In genomic region chr18:74546751-74547530, GRCh38 we compare ENCODE assay signal across 10 cellular contexts. TPM values are rescaled to one million over a fixed set of nuclear protein-coding genes. Genes with fewer than 3 reads are reported as not detected.
DNase-seq lines count a peak whose midpoint lies in the region; ATAC-seq and TF ChIP-seq lines count a peak whose summit lies in the region.
"Had no signal": no experiment of that assay in that cellular context is flagged by ENCODE, and none has a peak within 500 bp of the region (broad histone marks: within the 10 kb centered on the region; RNA-seq: fewer than 3 reads in every experiment).

No MANE protein-coding gene starts in this region.

- H3K27ac Mint-ChIP-seq in GM23338, result no peak overlapping the region
- no peak overlapping the region for H3K27ac Mint-ChIP-seq in naive thymus-derived CD8-positive, alpha-beta T cell

- DNase-seq in NCI-H226 (peak; percentile 3), dorsolateral prefrontal cortex (no peak), left lung (no peak), uterus (peak; percentile 22 to 47), GM23338 (ENCODE audit: low spot score) (no peak), HT-29 (ENCODE audit: low spot score) (no peak)
- no peak for DNase-seq in naive thymus-derived CD8-positive, alpha-beta T cell
- DNase-seq: activated CD4-positive, alpha-beta T cell treated with anti-CD3 and anti-CD28 coated beads, Interleukin-2, amount 50 U/mL, for 1 hour; NCI-H1092 treated with DMSO at 0.1 percent for 48 hours had no signal

- H3K4me1 ChIP-seq in left lung (peaks cover 0 to 12% of the 10 kb centered on the region in 2 donors), uterus (no peaks in the 10 kb centered on the region), GM23338 (ENCODE audit: insufficient read depth) (no peaks in the 10 kb centered on the region)

- peaks cover 56% of the 10 kb centered on the region for H3K9me3 Mint-ChIP-seq in GM23338
- peaks cover 0 to 31% (median 10%) of the 10 kb centered on the region in 9 donors for H3K9me3 Mint-ChIP-seq in naive thymus-derived CD8-positive, alpha-beta T cell

- H3K27me3 ChIP-seq in dorsolateral prefrontal cortex (no peaks in the 10 kb centered on the region), left lung (no peaks in the 10 kb centered on the region), uterus (no peaks in the 10 kb centered on the region), GM23338 (ENCODE audit: insufficient read depth) (no peaks in the 10 kb centered on the region)

- POLR2A ChIA-PET in naive thymus-derived CD8-positive, alpha-beta T cell (lab: Charles Lee), result no interaction called here

- intact Hi-C loops in dorsolateral prefrontal cortex (cut with DNase I), result loop anchor here (2.0 to 5.0 kb wide), 3 partner anchors 50 to 350 kb away; partner anchors contain the start of gene CNDP2 (in 2 of the 2)
- intact Hi-C loops in left lung (cut with DNase I), result no loop called here
- intact Hi-C loops in uterus (cut with DNase I; ENCODE audit: low total_unique reads), result no loop called here

- TF ChIP-seq POLR2A in uterus (IDR thresholded peaks at IDR 0.05), result no peak

- TF ChIP-seq CTCF in dorsolateral prefrontal cortex (IDR thresholded peaks at IDR 0.05 in 54 of 56, conservative IDR thresholded peaks at IDR 0.05 in 2 of 56; ENCODE audit: low read depth in 1 of 56, partially characterized antibody in 56 of 56), result no peak
- no peak for TF ChIP-seq CTCF in left lung (IDR thresholded peaks at IDR 0.05)
- TF ChIP-seq CTCF in uterus (IDR thresholded peaks at IDR 0.05), result no peak
- no peak for TF ChIP-seq CTCF in GM23338 (conservative IDR thresholded peaks at IDR 0.05; ENCODE audit: low read depth in 2 of 2)

- no peaks in the 10 kb centered on the region for H4K20me1 ChIP-seq in GM23338 (replicated peaks; ENCODE audit: insufficient read depth)

- H3K4me1 Mint-ChIP-seq in GM23338, result peaks cover 2% of the 10 kb centered on the region; the same call in 2 of the 3 replicates
- peaks cover 0 to 4% (median 2%) of the 10 kb centered on the region in 4 donors for H3K4me1 Mint-ChIP-seq in naive thymus-derived CD8-positive, alpha-beta T cell

- no peak overlapping the region for H2AFZ ChIP-seq in GM23338

- no peak overlapping the region for H3K4me3 Mint-ChIP-seq in GM23338
- H3K4me3 Mint-ChIP-seq in naive thymus-derived CD8-positive, alpha-beta T cell, result no peak overlapping the region

- H3K4me3 ChIP-seq in dorsolateral prefrontal cortex (no peak overlapping the region), left lung (no peak overlapping the region), uterus (no peak overlapping the region), GM23338 (no peak overlapping the region)

- no peaks in the 10 kb centered on the region for H3K79me2 ChIP-seq in GM23338 (replicated peaks; ENCODE audit: insufficient read depth)

- H3K27me3 Mint-ChIP-seq in GM23338 (ENCODE audit: insufficient read depth, low read depth, poor library complexity), result peaks cover 2% of the 10 kb centered on the region
- H3K27me3 Mint-ChIP-seq in naive thymus-derived CD8-positive, alpha-beta T cell, result peaks cover 0 to 4% (median 2%) of the 10 kb centered on the region in 5 donors

- H3K36me3 ChIP-seq in left lung (no peaks in the 10 kb centered on the region), uterus (no peaks in the 10 kb centered on the region), GM23338 (ENCODE audit: insufficient read depth) (peaks cover 6% of the 10 kb centered on the region)

- H3K27ac ChIP-seq in dorsolateral prefrontal cortex, result peak overlapping the region in 54 of 59 donors; percentile 26 to 96 (median 73)
- H3K27ac ChIP-seq in left lung, result peak overlapping the region; percentile 19 to 61
- peak overlapping the region; percentile 34 to 55 for H3K27ac ChIP-seq in uterus
- no peak overlapping the region for H3K27ac ChIP-seq in GM23338 (ENCODE audit: low read depth)

- no peak overlapping the region for H3K4me2 ChIP-seq in GM23338

- no peaks in the 10 kb centered on the region for H3F3A ChIP-seq in GM23338 (replicated peaks; ENCODE audit: low read depth)

- ATAC-seq in left lung (peak; percentile 23), GM23338 (no peak), GM21381 (IDR thresholded peaks at IDR 0.05; ENCODE audit: unreplicated experiment) (no peak)
- ATAC-seq in naive thymus-derived CD8-positive, alpha-beta T cell, result no peak

- H3K9me3 ChIP-seq in left lung, result peaks cover 0 to 19% of the 10 kb centered on the region in 2 donors
- H3K9me3 ChIP-seq in uterus, result peaks cover 0 to 6% of the 10 kb centered on the region in 2 donors

- H3K36me3 Mint-ChIP-seq in GM23338 (ENCODE audit: low read depth), result peaks cover 28% of the 10 kb centered on the region
- peaks cover 0 to 14% (median 0%) of the 10 kb centered on the region in 3 donors for H3K36me3 Mint-ChIP-seq in naive thymus-derived CD8-positive, alpha-beta T cell

- H3K9me2 ChIP-seq in GM23338 (ENCODE audit: insufficient read depth), result no peaks in the 10 kb centered on the region

TF ChIP-seq in GM23338, 12 proteins besides CTCF, POLR2A, EP300 and RAD21 (continues in another document):
- TF ChIP-seq ZNF114 (CRISPR knock-in tag; IDR thresholded peaks at IDR 0.05) (no peak), NANOG (IDR thresholded peaks at IDR 0.05; ENCODE audit: borderline replicate concordance) (no peak), EZH2phosphoT487 (IDR thresholded peaks at IDR 0.05; ENCODE audit: unreplicated experiment) (no peak), REST (IDR thresholded peaks at IDR 0.05; ENCODE audit: unreplicated experiment) (no peak), JUNB (IDR thresholded peaks at IDR 0.05; ENCODE audit: unreplicated experiment) (no peak), CREB1 (CRISPR knock-in tag; IDR thresholded peaks at IDR 0.05; ENCODE audit: low read depth) (no peak), ETS1 (IDR thresholded peaks at IDR 0.05) (no peak), EZH2 (IDR thresholded peaks at IDR 0.05; ENCODE audit: low read depth, unreplicated experiment) (no peak)

RNA-seq across cellular contexts. Expression of gene CNDP1, which starts 12.6 kb away (rescaled TPM):
- total RNA-seq in dorsolateral prefrontal cortex (100 to 1,000 TPM in 66 of 120 experiments, 10 to 100 TPM in 54; 11.2 to 509 (median 107) TPM), left lung (not detected), uterus (1 to 10 TPM in 1 of 4 donors, under 1 TPM in 2, not detected in 1; 0.24 to 1.0 (median 0.90) TPM)
- total RNA-seq in GM23338 (2014; rRNA removed; shearing (Covaris generic)), result 0.03 TPM in 1 of 2 replicates, not detected in the other
- polyA plus RNA-seq in GM23338 (2016; fragmentation: Nextera tagmentation; extraction: Ambion mirVana), result 0.11 TPM in 1 of 2 replicates, not detected in the other
- not detected in 2 replicates for total RNA-seq in HT-29 (2014; rRNA removed; shearing (Covaris generic))
- total RNA-seq in naive thymus-derived CD8-positive, alpha-beta T cell, result not detected
- not detected for polyA plus RNA-seq in naive thymus-derived CD8-positive, alpha-beta T cell

RNA-seq across cellular contexts. Expression of gene ZNF407, which starts 50.7 kb away (rescaled TPM):
- total RNA-seq in dorsolateral prefrontal cortex, result 10 to 100 TPM; 15.2 to 27.4 (median 21.5) TPM
- 10 to 100 TPM; 11.7 to 16.7 TPM for total RNA-seq in left lung
- total RNA-seq in uterus, result 10 to 100 TPM; 10.6 to 38.9 (median 23.7) TPM
- total RNA-seq in GM23338 (2014; rRNA removed; shearing (Covaris generic)), result 8.5 and 10.4 TPM in 2 replicates
- polyA plus RNA-seq in GM23338 (2016; fragmentation: Nextera tagmentation; extraction: Ambion mirVana), result 2.1 and 2.6 TPM in 2 replicates
- total RNA-seq in HT-29 (2014; rRNA removed; shearing (Covaris generic)), result 8.4 and 10.1 TPM in 2 replicates
- 10 to 100 TPM; 26.7 to 26.8 TPM for total RNA-seq in naive thymus-derived CD8-positive, alpha-beta T cell
- polyA plus RNA-seq in naive thymus-derived CD8-positive, alpha-beta T cell, result 1 to 10 TPM; 5.0 to 6.0 (median 5.6) TPM

RNA-seq across cellular contexts. Expression of gene CNDP2, which starts 50.8 kb away (rescaled TPM):
- total RNA-seq in dorsolateral prefrontal cortex, result 100 to 1,000 TPM; 146 to 408 (median 218) TPM
- 100 to 1,000 TPM; 242 to 301 TPM for total RNA-seq in left lung
- total RNA-seq in uterus, result 100 to 1,000 TPM in 2 of 4 donors, 10 to 100 TPM in 2; 56.2 to 149 (median 110) TPM
- 172 and 175 TPM in 2 replicates for total RNA-seq in GM23338 (2014; rRNA removed; shearing (Covaris generic))
- polyA plus RNA-seq in GM23338 (2016; fragmentation: Nextera tagmentation; extraction: Ambion mirVana), result 116 and 117 TPM in 2 replicates
- total RNA-seq in HT-29 (2014; rRNA removed; shearing (Covaris generic)), result 50.5 and 57.7 TPM in 2 replicates
- 100 to 1,000 TPM; 161 to 169 TPM for total RNA-seq in naive thymus-derived CD8-positive, alpha-beta T cell
- polyA plus RNA-seq in naive thymus-derived CD8-positive, alpha-beta T cell, result 100 to 1,000 TPM in 2 of 3 donors, 10 to 100 TPM in 1; 97.0 to 139 (median 111) TPM

Comparison
In these comparisons a context has a peak if more than half of its experiments do, and no peak if none do; other contexts are left out.
1. DNase-seq: peak in NCI-H226 (single experiment) and uterus (2 of 2); none in dorsolateral prefrontal cortex (0 of 10), left lung (0 of 2), GM23338 (single experiment), HT-29 (single experiment) and naive thymus-derived CD8-positive, alpha-beta T cell (0 of 10).
2. RNA of gene CNDP1, which starts 12.6 kb away (total RNA-seq): 11.2 to 509 TPM in dorsolateral prefrontal cortex; 0.24 to 1.0 TPM in uterus, not detected in left lung, 0.03 TPM in GM23338, not detected in naive thymus-derived CD8-positive, alpha-beta T cell and not detected in HT-29; every median in the first group is over 4 times any median in the second.
3. intact Hi-C loops: an anchor here in dorsolateral prefrontal cortex (2.0 to 5.0 kb wide); none called in left lung and uterus.